ENCODE assay signal across 1 cellular context in the genomic region with DNA sequence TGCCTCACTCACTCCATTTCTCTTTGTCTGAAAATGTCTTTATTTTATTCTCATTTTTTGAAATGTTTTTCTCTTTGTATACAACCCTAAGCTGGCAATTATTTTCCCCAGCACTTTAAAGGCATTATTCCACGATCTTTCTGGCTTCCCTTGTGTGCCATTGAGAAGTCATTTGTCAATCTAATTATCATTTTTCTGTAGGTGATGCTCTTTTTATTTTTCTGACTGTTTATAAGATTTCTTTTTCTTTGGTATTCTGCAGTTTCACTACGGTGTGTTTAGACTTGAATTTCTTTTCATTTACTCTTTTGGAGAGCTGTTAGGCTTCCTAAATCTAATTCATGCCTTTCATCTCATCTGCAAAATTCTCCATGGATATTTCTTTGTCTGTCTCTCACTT.
TF ChIP-seq lines count a peak whose summit lies in the region.

No MANE protein-coding gene starts in this region.

TF ChIP-seq in neural cell, 6 proteins besides CTCF, POLR2A, EP300 and RAD21:
- TF ChIP-seq SMC3 (conservative IDR thresholded peaks at IDR 0.05; ENCODE audit: poor library complexity), result no peak
- no peak for TF ChIP-seq TAF1 (IDR thresholded peaks at IDR 0.05; ENCODE audit: low read depth)
- peak; percentile 26 for TF ChIP-seq POLR2AphosphoS5 (IDR thresholded peaks at IDR 0.05)
- TF ChIP-seq EZH2 (IDR thresholded peaks at IDR 0.05; ENCODE audit: borderline replicate concordance, insufficient read depth, low read length, poor library complexity, severe bottlenecking), result no peak
- TF ChIP-seq, protein P1, sequence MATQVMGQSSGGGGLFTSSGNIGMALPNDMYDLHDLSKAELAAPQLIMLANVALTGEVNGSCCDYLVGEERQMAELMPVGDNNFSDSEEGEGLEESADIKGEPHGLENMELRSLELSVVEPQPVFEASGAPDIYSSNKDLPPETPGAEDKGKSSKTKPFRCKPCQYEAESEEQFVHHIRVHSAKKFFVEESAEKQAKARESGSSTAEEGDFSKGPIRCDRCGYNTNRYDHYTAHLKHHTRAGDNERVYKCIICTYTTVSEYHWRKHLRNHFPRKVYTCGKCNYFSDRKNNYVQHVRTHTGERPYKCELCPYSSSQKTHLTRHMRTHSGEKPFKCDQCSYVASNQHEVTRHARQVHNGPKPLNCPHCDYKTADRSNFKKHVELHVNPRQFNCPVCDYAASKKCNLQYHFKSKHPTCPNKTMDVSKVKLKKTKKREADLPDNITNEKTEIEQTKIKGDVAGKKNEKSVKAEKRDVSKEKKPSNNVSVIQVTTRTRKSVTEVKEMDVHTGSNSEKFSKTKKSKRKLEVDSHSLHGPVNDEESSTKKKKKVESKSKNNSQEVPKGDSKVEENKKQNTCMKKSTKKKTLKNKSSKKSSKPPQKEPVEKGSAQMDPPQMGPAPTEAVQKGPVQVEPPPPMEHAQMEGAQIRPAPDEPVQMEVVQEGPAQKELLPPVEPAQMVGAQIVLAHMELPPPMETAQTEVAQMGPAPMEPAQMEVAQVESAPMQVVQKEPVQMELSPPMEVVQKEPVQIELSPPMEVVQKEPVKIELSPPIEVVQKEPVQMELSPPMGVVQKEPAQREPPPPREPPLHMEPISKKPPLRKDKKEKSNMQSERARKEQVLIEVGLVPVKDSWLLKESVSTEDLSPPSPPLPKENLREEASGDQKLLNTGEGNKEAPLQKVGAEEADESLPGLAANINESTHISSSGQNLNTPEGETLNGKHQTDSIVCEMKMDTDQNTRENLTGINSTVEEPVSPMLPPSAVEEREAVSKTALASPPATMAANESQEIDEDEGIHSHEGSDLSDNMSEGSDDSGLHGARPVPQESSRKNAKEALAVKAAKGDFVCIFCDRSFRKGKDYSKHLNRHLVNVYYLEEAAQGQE (IDR thresholded peaks at IDR 0.05; ENCODE audit: borderline replicate concordance), result peak; percentile 77
